35 cellular contexts compared by ENCODE assay signal in genomic region chr10:97801449-97801848, GRCh38. TPM values are rescaled to one million over a fixed set of nuclear protein-coding genes. Genes with fewer than 3 reads are reported as not detected.
"Had no signal": no experiment of that assay in that cellular context is flagged by ENCODE, and none has a peak within 500 bp of the region (broad histone marks: within the 10 kb centered on the region; RNA-seq: fewer than 3 reads in every experiment).

No MANE protein-coding gene starts in this region.

- H3K4me3 ChIP-seq: adrenal gland, breast epithelium, cardiac muscle cell, colonic mucosa, esophagus squamous epithelium, gastrocnemius medialis, heart left ventricle had no signal

- ATAC-seq: activated CD4-positive, CD25-positive, alpha-beta regulatory T cell treated with anti-CD3 and anti-CD28 coated beads, Interleukin-2, amount 50 U/mL, for 24 hours; activated CD8-positive, alpha-beta T cell treated with anti-CD3 and anti-CD28 coated beads for 36 hours; activated naive CD8-positive, alpha-beta T cell treated with anti-CD3 and anti-CD28 coated beads, Interleukin-2, amount 50 U/mL, for 24 hours; activated T-cell treated with anti-CD3 and anti-CD28 coated beads, Interleukin-2, amount 50 U/mL, for 4 hours; gastrocnemius medialis; heart left ventricle; T-helper 17 cell had no signal

- H3K9me3 ChIP-seq: adrenal gland, colonic mucosa, gastrocnemius medialis had no signal

- H3K36me3 ChIP-seq: adrenal gland, breast epithelium, cardiac muscle cell, colonic mucosa, esophagus squamous epithelium, gastrocnemius medialis, heart left ventricle, WERI-Rb-1 had no signal

- H3K27ac ChIP-seq: adrenal gland, breast epithelium, cardiac muscle cell, colonic mucosa, epithelial cell of prostate, esophagus squamous epithelium, gastrocnemius medialis, heart left ventricle, WERI-Rb-1 had no signal

- H3K27me3 ChIP-seq: adrenal gland, cardiac muscle cell, colonic mucosa, gastrocnemius medialis had no signal

- H3K4me1 ChIP-seq: adrenal gland, breast epithelium, colonic mucosa, esophagus squamous epithelium had no signal

- DNase-seq: activated B cell treated with CpG ODN at 0.5 μM for 24 hours; activated CD4-positive, alpha-beta T cell treated with anti-CD3 and anti-CD28 coated beads for 48 hours; activated CD4-positive, alpha-beta T cell treated with anti-CD3 and anti-CD28 coated beads, Interleukin-2, amount 50 U/mL, for 1 hour; activated CD4-positive, alpha-beta T cell treated with anti-CD3 and anti-CD28 coated beads, Interleukin-2, amount 50 U/mL, for 48 hours; activated CD8-positive, alpha-beta memory T cell treated with anti-CD3 and anti-CD28 coated beads for 24 hours; activated CD8-positive, alpha-beta T cell treated with anti-CD3 and anti-CD28 coated beads for 36 hours; activated effector memory CD4-positive, alpha-beta T cell treated with anti-CD3 and anti-CD28 coated beads, Interleukin-2, amount 50 U/mL, for 16 hours; activated naive CD4-positive, alpha-beta T cell treated with anti-CD3 and anti-CD28 coated beads for 36 hours; activated naive CD8-positive, alpha-beta T cell treated with anti-CD3 and anti-CD28 coated beads for 36 hours; activated naive CD8-positive, alpha-beta T cell treated with anti-CD3 and anti-CD28 coated beads, Interleukin-2, amount 50 U/mL, for 24 hours; activated T-cell treated with anti-CD3 and anti-CD28 coated beads, Interleukin-2, amount 50 U/mL, for 4 hours; adrenal gland; amygdala; aorta; central memory CD4-positive, alpha-beta T cell; cerebellar nuclear complex; colonic mucosa; effector CD8-positive, alpha-beta T cell; esophagus squamous epithelium; gastrocnemius medialis; glutamatergic neuron; heart left ventricle; T-helper 1 cell; T-helper 17 cell; T1000; WERI-Rb-1 had no signal

RNA-seq across cellular contexts. Expression of gene SFRP5, which starts 29.6 kb away (rescaled TPM):
- total RNA-seq: activated B cell treated with CpG ODN at 0.5 μM for 24 hours; activated naive CD4-positive, alpha-beta T cell treated with anti-CD3 and anti-CD28 coated beads for 36 hours; activated T-helper 2 cell treated with anti-CD3 and anti-CD28 coated beads, Interferon-gamma antibody, Interleukin-2, Interleukin-4, amounts not matched to agents 10 μg/mL and 5 μg/mL and 100 μg/mL, durations not matched to agents 14 hours and 24 hours and 36 hours; dermis microvascular lymphatic vessel endothelial cell; endothelial cell of umbilical vein; fibroblast of lung; fibroblast of villous mesenchyme; T-helper 17 cell had no signal
- polyA plus RNA-seq: endothelial cell of umbilical vein, fibroblast of lung had no signal

RNA-seq across cellular contexts. Expression of gene GOLGA7B, which starts 48.2 kb away (rescaled TPM):
- total RNA-seq: endothelial cell of umbilical vein had no signal
- polyA plus RNA-seq: fibroblast of lung had no signal
